1 cellular context compared by ENCODE assay signal in the genomic region with DNA sequence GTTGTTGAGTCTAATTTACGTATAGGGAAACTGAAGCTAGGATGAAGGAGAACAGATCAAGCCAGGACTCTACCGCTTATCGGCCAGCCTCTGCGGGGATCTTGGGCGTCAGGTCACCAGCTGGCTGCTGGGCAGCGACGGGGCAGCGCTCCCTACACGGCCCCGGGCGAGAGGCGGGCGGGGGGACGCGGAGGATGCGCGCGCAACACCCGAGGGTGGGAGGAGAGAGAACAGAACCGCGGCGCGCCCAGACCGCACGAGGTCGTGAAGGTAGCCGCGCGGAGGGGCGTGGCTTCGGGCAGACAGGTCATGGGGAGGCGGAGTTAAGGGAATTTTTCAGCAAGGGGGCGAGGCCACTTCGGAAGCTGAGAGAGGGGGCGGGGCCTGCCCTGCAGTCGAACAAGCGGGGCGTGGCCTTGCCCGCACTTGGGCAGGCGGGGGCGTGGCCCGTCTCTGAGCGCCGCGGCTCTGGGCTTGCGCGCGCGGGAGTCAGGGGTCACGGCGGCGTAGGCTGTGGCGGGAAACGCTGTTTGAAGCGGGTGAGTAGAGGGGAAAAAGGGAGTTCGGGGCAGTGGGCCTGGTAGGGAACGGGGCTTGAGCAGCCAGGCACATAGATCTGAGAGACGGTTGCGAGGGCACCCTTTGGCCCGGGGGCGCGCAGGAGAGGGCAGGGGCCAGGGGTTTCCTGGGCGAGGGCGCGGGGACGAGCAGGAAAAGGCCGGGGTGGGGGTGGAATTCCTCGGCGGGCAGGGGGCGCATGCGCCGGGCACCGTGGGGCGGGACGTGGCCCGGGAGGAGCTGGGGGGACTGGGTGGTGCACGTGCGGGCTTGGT.
TF ChIP-seq lines count a peak whose summit lies in the region.

A gene (plus strand): TSS at position 496 of the 833 bp plus-strand sequence. CDS start 14,505 bp downstream, outside the sequence.

TF ChIP-seq in HEK293, 187 proteins besides CTCF, POLR2A, EP300 and RAD21 (continued from another document and continues in another):
- TF ChIP-seq, protein P1, sequence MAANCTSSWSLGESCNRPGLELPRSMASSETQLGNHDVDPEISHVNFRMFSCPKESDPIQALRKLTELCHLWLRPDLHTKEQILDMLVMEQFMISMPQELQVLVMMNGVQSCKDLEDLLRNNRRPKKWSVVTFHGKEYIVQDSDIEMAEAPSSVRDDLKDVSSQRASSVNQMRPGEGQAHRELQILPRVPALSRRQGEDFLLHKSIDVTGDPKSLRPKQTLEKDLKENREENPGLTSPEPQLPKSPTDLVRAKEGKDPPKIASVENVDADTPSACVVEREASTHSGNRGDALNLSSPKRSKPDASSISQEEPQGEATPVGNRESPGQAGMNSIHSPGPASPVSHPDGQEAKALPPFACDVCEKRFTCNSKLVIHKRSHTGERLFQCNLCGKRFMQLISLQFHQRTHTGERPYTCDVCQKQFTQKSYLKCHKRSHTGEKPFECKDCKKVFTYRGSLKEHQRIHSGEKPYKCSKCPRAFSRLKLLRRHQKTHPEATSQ (tag by site-specific recombination; IDR thresholded peaks at IDR 0.05), result no peak
- TF ChIP-seq ZNF184 (tag by site-specific recombination; IDR thresholded peaks at IDR 0.05), result no peak
- TF ChIP-seq ZNF830 (tag by site-specific recombination; IDR thresholded peaks at IDR 0.05; ENCODE audit: low read depth), result no peak
- TF ChIP-seq ZNF292 (tag by site-specific recombination; IDR thresholded peaks at IDR 0.05; ENCODE audit: borderline replicate concordance, low read depth), result no peak
- peak; percentile 97 for TF ChIP-seq KLF8 (tag by site-specific recombination; IDR thresholded peaks at IDR 0.05)
- TF ChIP-seq ZIC2 (tag by site-specific recombination; IDR thresholded peaks at IDR 0.05), result peak; percentile 42
- TF ChIP-seq ZNF707 (tag by site-specific recombination; IDR thresholded peaks at IDR 0.05), result no peak
- TF ChIP-seq HOXC10 (CRISPR knock-in tag; IDR thresholded peaks at IDR 0.05), result 0 out of 2 replicates have a peak, but pooled peaks have one; percentile 57
- TF ChIP-seq ZNF837 (tag by site-specific recombination; IDR thresholded peaks at IDR 0.05), result no peak
- no peak for TF ChIP-seq OSR2 (tag by site-specific recombination; IDR thresholded peaks at IDR 0.05)
- peak; percentile 37; the same call in 1 of the 2 replicates for TF ChIP-seq ZSCAN30 (tag by site-specific recombination; IDR thresholded peaks at IDR 0.05)
- no peak for TF ChIP-seq ZNF596 (tag by site-specific recombination; IDR thresholded peaks at IDR 0.05)
- no peak for TF ChIP-seq ZNF133 (tag by site-specific recombination; IDR thresholded peaks at IDR 0.05)
- TF ChIP-seq SP3 (tag by site-specific recombination; IDR thresholded peaks at IDR 0.05), result peak; percentile 97
- no peak for TF ChIP-seq ZNF423 (tag by site-specific recombination; IDR thresholded peaks at IDR 0.05)
- peak; percentile 74; the same call in 1 of the 2 replicates for TF ChIP-seq SCRT1 (tag by site-specific recombination; IDR thresholded peaks at IDR 0.05; ENCODE audit: borderline replicate concordance)
- TF ChIP-seq, protein P2, sequence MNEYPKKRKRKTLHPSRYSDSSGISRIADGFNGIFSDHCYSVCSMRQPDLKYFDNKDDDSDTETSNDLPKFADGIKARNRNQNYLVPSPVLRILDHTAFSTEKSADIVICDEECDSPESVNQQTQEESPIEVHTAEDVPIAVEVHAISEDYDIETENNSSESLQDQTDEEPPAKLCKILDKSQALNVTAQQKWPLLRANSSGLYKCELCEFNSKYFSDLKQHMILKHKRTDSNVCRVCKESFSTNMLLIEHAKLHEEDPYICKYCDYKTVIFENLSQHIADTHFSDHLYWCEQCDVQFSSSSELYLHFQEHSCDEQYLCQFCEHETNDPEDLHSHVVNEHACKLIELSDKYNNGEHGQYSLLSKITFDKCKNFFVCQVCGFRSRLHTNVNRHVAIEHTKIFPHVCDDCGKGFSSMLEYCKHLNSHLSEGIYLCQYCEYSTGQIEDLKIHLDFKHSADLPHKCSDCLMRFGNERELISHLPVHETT (tag by site-specific recombination; IDR thresholded peaks at IDR 0.05), result no peak; the same call in 1 of the 2 replicates
- no peak for TF ChIP-seq ZNF571 (tag by site-specific recombination; IDR thresholded peaks at IDR 0.05)
- TF ChIP-seq ZNF391 (tag by site-specific recombination; IDR thresholded peaks at IDR 0.05; ENCODE audit: borderline replicate concordance, low read depth), result peak; percentile 88
- no peak for TF ChIP-seq YY1 (tag by site-specific recombination; IDR thresholded peaks at IDR 0.05)
- no peak for TF ChIP-seq ZFP3 (tag by site-specific recombination; IDR thresholded peaks at IDR 0.05; ENCODE audit: low read depth)
- TF ChIP-seq ZFHX2 (tag by site-specific recombination; conservative IDR thresholded peaks at IDR 0.05), result peak; percentile 95
- TF ChIP-seq MEIS1 (CRISPR knock-in tag; IDR thresholded peaks at IDR 0.05; ENCODE audit: borderline replicate concordance), result no peak
- no peak for TF ChIP-seq ZFP41 (tag by site-specific recombination; IDR thresholded peaks at IDR 0.05; ENCODE audit: borderline replicate concordance)
- TF ChIP-seq, protein P3, sequence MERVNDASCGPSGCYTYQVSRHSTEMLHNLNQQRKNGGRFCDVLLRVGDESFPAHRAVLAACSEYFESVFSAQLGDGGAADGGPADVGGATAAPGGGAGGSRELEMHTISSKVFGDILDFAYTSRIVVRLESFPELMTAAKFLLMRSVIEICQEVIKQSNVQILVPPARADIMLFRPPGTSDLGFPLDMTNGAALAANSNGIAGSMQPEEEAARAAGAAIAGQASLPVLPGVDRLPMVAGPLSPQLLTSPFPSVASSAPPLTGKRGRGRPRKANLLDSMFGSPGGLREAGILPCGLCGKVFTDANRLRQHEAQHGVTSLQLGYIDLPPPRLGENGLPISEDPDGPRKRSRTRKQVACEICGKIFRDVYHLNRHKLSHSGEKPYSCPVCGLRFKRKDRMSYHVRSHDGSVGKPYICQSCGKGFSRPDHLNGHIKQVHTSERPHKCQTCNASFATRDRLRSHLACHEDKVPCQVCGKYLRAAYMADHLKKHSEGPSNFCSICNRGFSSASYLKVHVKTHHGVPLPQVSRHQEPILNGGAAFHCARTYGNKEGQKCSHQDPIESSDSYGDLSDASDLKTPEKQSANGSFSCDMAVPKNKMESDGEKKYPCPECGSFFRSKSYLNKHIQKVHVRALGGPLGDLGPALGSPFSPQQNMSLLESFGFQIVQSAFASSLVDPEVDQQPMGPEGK (tag by site-specific recombination; IDR thresholded peaks at IDR 0.05), result peak; percentile 87
- TF ChIP-seq ZSCAN16 (tag by site-specific recombination; IDR thresholded peaks at IDR 0.05), result no peak
- TF ChIP-seq, protein P4, sequence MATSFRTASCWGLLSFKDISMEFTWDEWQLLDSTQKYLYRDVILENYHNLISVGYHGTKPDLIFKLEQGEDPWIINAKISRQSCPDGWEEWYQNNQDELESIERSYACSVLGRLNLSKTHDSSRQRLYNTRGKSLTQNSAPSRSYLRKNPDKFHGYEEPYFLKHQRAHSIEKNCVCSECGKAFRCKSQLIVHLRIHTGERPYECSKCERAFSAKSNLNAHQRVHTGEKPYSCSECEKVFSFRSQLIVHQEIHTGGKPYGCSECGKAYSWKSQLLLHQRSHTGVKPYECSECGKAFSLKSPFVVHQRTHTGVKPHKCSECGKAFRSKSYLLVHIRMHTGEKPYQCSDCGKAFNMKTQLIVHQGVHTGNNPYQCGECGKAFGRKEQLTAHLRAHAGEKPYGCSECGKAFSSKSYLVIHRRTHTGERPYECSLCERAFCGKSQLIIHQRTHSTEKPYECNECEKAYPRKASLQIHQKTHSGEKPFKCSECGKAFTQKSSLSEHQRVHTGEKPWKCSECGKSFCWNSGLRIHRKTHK (tag by site-specific recombination; IDR thresholded peaks at IDR 0.05), result no peak
- TF ChIP-seq ZNF24 (tag by site-specific recombination; IDR thresholded peaks at IDR 0.05), result peak; percentile 78
- no peak for TF ChIP-seq ZNF223 (tag by site-specific recombination; IDR thresholded peaks at IDR 0.05)
- TF ChIP-seq ZSCAN23 (tag by site-specific recombination; IDR thresholded peaks at IDR 0.05), result no peak
- TF ChIP-seq ZNF19 (tag by site-specific recombination; IDR thresholded peaks at IDR 0.05; ENCODE audit: low read depth), result no peak
- 0 out of 2 replicates have a peak, but pooled peaks have one; percentile 30 for TF ChIP-seq ZNF792 (tag by site-specific recombination; IDR thresholded peaks at IDR 0.05)
- TF ChIP-seq ZNF629 (tag by site-specific recombination; IDR thresholded peaks at IDR 0.05), result peak; percentile 60
- TF ChIP-seq, protein P5, sequence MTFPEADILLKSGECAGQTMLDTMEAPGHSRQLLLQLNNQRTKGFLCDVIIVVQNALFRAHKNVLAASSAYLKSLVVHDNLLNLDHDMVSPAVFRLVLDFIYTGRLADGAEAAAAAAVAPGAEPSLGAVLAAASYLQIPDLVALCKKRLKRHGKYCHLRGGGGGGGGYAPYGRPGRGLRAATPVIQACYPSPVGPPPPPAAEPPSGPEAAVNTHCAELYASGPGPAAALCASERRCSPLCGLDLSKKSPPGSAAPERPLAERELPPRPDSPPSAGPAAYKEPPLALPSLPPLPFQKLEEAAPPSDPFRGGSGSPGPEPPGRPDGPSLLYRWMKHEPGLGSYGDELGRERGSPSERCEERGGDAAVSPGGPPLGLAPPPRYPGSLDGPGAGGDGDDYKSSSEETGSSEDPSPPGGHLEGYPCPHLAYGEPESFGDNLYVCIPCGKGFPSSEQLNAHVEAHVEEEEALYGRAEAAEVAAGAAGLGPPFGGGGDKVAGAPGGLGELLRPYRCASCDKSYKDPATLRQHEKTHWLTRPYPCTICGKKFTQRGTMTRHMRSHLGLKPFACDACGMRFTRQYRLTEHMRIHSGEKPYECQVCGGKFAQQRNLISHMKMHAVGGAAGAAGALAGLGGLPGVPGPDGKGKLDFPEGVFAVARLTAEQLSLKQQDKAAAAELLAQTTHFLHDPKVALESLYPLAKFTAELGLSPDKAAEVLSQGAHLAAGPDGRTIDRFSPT (tag by site-specific recombination; IDR thresholded peaks at IDR 0.05), result peak; percentile 89
- TF ChIP-seq, protein P6, sequence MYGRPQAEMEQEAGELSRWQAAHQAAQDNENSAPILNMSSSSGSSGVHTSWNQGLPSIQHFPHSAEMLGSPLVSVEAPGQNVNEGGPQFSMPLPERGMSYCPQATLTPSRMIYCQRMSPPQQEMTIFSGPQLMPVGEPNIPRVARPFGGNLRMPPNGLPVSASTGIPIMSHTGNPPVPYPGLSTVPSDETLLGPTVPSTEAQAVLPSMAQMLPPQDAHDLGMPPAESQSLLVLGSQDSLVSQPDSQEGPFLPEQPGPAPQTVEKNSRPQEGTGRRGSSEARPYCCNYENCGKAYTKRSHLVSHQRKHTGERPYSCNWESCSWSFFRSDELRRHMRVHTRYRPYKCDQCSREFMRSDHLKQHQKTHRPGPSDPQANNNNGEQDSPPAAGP (tag by site-specific recombination; IDR thresholded peaks at IDR 0.05), result peak; percentile 76; the same call in 1 of the 2 replicates
- TF ChIP-seq ZNF560 (tag by site-specific recombination; IDR thresholded peaks at IDR 0.05; ENCODE audit: borderline replicate concordance), result no peak
- no peak for TF ChIP-seq ZNF785 (tag by site-specific recombination; IDR thresholded peaks at IDR 0.05)
- TF ChIP-seq, protein P7, sequence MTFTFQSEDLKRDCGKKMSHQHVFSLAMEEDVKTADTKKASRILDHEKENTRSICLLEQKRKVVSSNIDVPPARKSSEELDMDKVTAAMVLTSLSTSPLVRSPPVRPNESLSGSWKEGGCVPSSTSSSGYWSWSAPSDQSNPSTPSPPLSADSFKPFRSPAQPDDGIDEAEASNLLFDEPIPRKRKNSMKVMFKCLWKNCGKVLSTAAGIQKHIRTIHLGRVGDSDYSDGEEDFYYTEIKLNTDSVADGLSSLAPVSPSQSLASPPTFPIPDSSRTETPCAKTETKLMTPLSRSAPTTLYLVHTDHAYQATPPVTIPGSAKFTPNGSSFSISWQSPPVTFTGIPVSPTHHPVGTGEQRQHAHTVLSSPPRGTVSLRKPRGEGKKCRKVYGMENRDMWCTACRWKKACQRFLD (tag by site-specific recombination; IDR thresholded peaks at IDR 0.05), result no peak
- no peak for TF ChIP-seq ZNF121 (tag by site-specific recombination; IDR thresholded peaks at IDR 0.05)
- no peak for TF ChIP-seq MYNN (tag by site-specific recombination; IDR thresholded peaks at IDR 0.05; ENCODE audit: borderline replicate concordance)
- TF ChIP-seq, protein P8, sequence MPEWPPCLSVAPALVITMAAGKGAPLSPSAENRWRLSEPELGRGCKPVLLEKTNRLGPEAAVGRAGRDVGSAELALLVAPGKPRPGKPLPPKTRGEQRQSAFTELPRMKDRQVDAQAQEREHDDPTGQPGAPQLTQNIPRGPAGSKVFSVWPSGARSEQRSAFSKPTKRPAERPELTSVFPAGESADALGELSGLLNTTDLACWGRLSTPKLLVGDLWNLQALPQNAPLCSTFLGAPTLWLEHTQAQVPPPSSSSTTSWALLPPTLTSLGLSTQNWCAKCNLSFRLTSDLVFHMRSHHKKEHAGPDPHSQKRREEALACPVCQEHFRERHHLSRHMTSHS (tag by site-specific recombination; IDR thresholded peaks at IDR 0.05), result no peak
- no peak for TF ChIP-seq TRIM28 (IDR thresholded peaks at IDR 0.05; ENCODE audit: borderline replicate concordance, low read length)
- no peak for TF ChIP-seq ZNF48 (tag by site-specific recombination; IDR thresholded peaks at IDR 0.05)
- TF ChIP-seq ZNF549 (tag by site-specific recombination; IDR thresholded peaks at IDR 0.05), result no peak
- TF ChIP-seq, protein P9, sequence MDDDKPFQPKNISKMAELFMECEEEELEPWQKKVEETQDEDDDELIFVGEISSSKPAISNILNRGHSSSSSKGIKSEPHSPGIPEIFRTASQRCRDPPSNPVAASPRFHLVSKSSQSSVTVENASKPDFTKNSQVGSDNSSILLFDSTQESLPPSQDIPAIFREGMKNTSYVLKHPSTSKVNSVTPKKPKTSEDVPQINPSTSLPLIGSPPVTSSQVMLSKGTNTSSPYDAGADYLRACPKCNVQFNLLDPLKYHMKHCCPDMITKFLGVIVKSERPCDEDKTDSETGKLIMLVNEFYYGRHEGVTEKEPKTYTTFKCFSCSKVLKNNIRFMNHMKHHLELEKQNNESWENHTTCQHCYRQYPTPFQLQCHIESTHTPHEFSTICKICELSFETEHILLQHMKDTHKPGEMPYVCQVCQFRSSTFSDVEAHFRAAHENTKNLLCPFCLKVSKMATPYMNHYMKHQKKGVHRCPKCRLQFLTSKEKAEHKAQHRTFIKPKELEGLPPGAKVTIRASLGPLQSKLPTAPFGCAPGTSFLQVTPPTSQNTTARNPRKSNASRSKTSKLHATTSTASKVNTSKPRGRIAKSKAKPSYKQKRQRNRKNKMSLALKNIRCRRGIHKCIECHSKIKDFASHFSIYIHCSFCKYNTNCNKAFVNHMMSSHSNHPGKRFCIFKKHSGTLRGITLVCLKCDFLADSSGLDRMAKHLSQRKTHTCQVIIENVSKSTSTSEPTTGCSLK (tag by site-specific recombination; IDR thresholded peaks at IDR 0.05), result no peak
- no peak for TF ChIP-seq ZNF521 (tag by site-specific recombination; IDR thresholded peaks at IDR 0.05)
- TF ChIP-seq ZNF701 (tag by site-specific recombination; IDR thresholded peaks at IDR 0.05), result no peak
- TF ChIP-seq, protein P10, sequence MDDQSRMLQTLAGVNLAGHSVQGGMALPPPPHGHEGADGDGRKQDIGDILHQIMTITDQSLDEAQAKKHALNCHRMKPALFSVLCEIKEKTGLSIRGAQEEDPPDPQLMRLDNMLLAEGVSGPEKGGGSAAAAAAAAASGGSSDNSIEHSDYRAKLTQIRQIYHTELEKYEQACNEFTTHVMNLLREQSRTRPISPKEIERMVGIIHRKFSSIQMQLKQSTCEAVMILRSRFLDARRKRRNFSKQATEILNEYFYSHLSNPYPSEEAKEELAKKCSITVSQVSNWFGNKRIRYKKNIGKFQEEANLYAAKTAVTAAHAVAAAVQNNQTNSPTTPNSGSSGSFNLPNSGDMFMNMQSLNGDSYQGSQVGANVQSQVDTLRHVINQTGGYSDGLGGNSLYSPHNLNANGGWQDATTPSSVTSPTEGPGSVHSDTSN (CRISPR knock-in tag; IDR thresholded peaks at IDR 0.05), result no peak; the same call in 1 of the 2 replicates
- no peak for TF ChIP-seq HOXD13 (CRISPR knock-in tag; IDR thresholded peaks at IDR 0.05; ENCODE audit: borderline replicate concordance)
- no peak for TF ChIP-seq ZNF248 (tag by site-specific recombination; IDR thresholded peaks at IDR 0.05)
